Comparison of ENCODE assay signal across 6 cellular contexts in genomic region chr19:11420429-11420893, GRCh38. TPM values are rescaled to one million over a fixed set of nuclear protein-coding genes. Genes with fewer than 3 reads are reported as not detected.
DNase-seq lines count a peak whose midpoint lies in the region; ATAC-seq and TF ChIP-seq lines count a peak whose summit lies in the region.

No MANE protein-coding gene starts in this region.

- peaks cover 33% of the 10 kb centered on the region for H3K4me1 ChIP-seq in upper lobe of right lung

- peak overlapping the region; percentile 11 for H3K27ac ChIP-seq in upper lobe of right lung

- intact Hi-C loops in upper lobe of right lung (cut with DNase I): no loop called here

- H3K9me3 ChIP-seq in upper lobe of right lung: no peaks in the 10 kb centered on the region

- DNase-seq in activated naive CD4-positive, alpha-beta T cell treated with anti-CD3 and anti-CD28 coated beads, Interleukin-2, amount 10 ng/mL, durations not matched to agents 7 days and 5 days: no peak
- no peak for DNase-seq in upper lobe of right lung

- H3K27ac Mint-ChIP-seq in activated naive CD4-positive, alpha-beta T cell treated with anti-CD3 and anti-CD28 coated beads, Interleukin-2, amount 50 U/mL, for 24 hours: no peak overlapping the region
- H3K27ac Mint-ChIP-seq in activated naive CD4-positive, alpha-beta T cell treated with anti-CD3 and anti-CD28 coated beads, Interleukin-2, amount 10 ng/mL, durations not matched to agents 7 days and 5 days: no peak overlapping the region

- CTCF ChIA-PET in activated naive CD4-positive, alpha-beta T cell treated with anti-CD3 and anti-CD28 coated beads, Interleukin-2, amount 10 ng/mL, durations not matched to agents 7 days and 5 days (lab: Charles Lee): interaction anchor here (0.6 to 1.5 kb wide), 2 partner anchors 26 to 37 kb away, joined by 3 read pairs; no protein-coding TSS in a partner anchor

- H3K4me3 Mint-ChIP-seq in activated naive CD4-positive, alpha-beta T cell treated with anti-CD3 and anti-CD28 coated beads, Interleukin-2, amount 50 U/mL, for 24 hours: peak overlapping the region; percentile 54
- no peak overlapping the region for H3K4me3 Mint-ChIP-seq in activated naive CD4-positive, alpha-beta T cell treated with anti-CD3 and anti-CD28 coated beads, Interleukin-2, amount 10 ng/mL, durations not matched to agents 7 days and 5 days

- peaks cover 27% of the 10 kb centered on the region for H3K27me3 ChIP-seq in upper lobe of right lung

- H3K9me3 Mint-ChIP-seq in activated naive CD4-positive, alpha-beta T cell treated with anti-CD3 and anti-CD28 coated beads, Interleukin-2, amount 50 U/mL, for 24 hours: no peaks in the 10 kb centered on the region
- H3K9me3 Mint-ChIP-seq in activated naive CD4-positive, alpha-beta T cell treated with anti-CD3 and anti-CD28 coated beads, Interleukin-2, amount 10 ng/mL, durations not matched to agents 7 days and 5 days: peaks cover under 1% of the 10 kb centered on the region

- no peaks in the 10 kb centered on the region for H3K36me3 ChIP-seq in upper lobe of right lung

- H3K4me3 ChIP-seq in iPS-11a (ENCODE audit: low read depth, low read length): peak overlapping the region; percentile 35
- peak overlapping the region; percentile 36 for H3K4me3 ChIP-seq in upper lobe of right lung

- H3K27me3 Mint-ChIP-seq in activated naive CD4-positive, alpha-beta T cell treated with anti-CD3 and anti-CD28 coated beads, Interleukin-2, amount 50 U/mL, for 24 hours: peaks cover 34% of the 10 kb centered on the region
- peaks cover 89% of the 10 kb centered on the region for H3K27me3 Mint-ChIP-seq in activated naive CD4-positive, alpha-beta T cell treated with anti-CD3 and anti-CD28 coated beads, Interleukin-2, amount 10 ng/mL, durations not matched to agents 7 days and 5 days

- no peak for TF ChIP-seq CTCF in upper lobe of right lung (IDR thresholded peaks at IDR 0.05)

- peaks cover 38% of the 10 kb centered on the region for H3K4me1 Mint-ChIP-seq in activated naive CD4-positive, alpha-beta T cell treated with anti-CD3 and anti-CD28 coated beads, Interleukin-2, amount 50 U/mL, for 24 hours
- H3K4me1 Mint-ChIP-seq in activated naive CD4-positive, alpha-beta T cell treated with anti-CD3 and anti-CD28 coated beads, Interleukin-2, amount 10 ng/mL, durations not matched to agents 7 days and 5 days: peaks cover 41% of the 10 kb centered on the region

- ATAC-seq in upper lobe of right lung (no peak), GM18520 (IDR thresholded peaks at IDR 0.05; ENCODE audit: unreplicated experiment) (no peak), GM19351 (IDR thresholded peaks at IDR 0.05; ENCODE audit: unreplicated experiment) (no peak)

- no peaks in the 10 kb centered on the region for H3K36me3 Mint-ChIP-seq in activated naive CD4-positive, alpha-beta T cell treated with anti-CD3 and anti-CD28 coated beads, Interleukin-2, amount 50 U/mL, for 24 hours
- H3K36me3 Mint-ChIP-seq in activated naive CD4-positive, alpha-beta T cell treated with anti-CD3 and anti-CD28 coated beads, Interleukin-2, amount 10 ng/mL, durations not matched to agents 7 days and 5 days: no peaks in the 10 kb centered on the region

RNA-seq across cellular contexts. Expression of gene RGL3, which starts 1.3 kb away (rescaled TPM):
- 54.6 TPM for total RNA-seq in upper lobe of right lung

RNA-seq across cellular contexts. Expression of gene ODAD3, which starts 14.5 kb away (rescaled TPM):
- total RNA-seq in upper lobe of right lung: 0.49 TPM

RNA-seq across cellular contexts. Expression of gene PRKCSH, which starts 15.0 kb away (rescaled TPM):
- 293 TPM for total RNA-seq in upper lobe of right lung

RNA-seq across cellular contexts. Expression of gene EPOR, which starts 36.3 kb away (rescaled TPM):
- total RNA-seq in upper lobe of right lung: 20.4 TPM

RNA-seq across cellular contexts. Expression of gene SWSAP1, which starts 46.0 kb away (rescaled TPM):
- 3.2 TPM for total RNA-seq in upper lobe of right lung
